29 cellular contexts compared by ENCODE assay signal in the genomic region with DNA sequence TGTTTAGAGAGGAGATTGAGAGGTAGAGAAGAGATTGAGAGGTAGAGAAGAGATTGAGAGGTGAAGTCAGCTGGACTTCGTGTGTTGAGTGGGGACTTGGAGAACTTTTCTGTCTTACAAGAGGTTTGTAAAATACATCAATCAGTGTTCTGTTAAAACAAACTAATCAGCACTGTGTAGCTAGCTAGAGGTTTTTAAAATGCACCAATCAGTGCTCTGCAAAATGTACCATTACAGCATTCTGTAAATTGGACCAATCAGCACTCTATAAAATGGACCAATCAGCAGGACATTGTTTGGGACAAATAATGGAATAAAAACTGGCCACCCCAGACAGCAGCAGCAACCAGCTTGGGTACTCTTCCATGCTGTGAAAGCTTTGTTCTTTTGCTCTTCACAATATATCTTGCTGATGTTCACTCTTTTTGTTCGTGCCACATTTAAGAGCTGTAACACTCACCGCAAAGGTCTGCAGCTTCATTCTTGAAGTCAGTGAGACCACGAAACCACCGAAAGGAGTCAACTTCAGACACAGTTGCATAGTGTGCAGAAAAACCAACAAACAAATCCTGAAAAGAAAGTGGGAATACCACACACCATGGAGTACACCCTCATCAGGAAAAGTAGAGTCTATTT.
"Had no signal": no experiment of that assay in that cellular context is flagged by ENCODE, and none has a peak within 500 bp of the region (broad histone marks: within the 10 kb centered on the region; RNA-seq: fewer than 3 reads in every experiment).

No MANE protein-coding gene starts in this region.

- H3K27ac ChIP-seq: neural progenitor cell, ovary, parathyroid adenoma, psoas muscle, right lobe of liver, sigmoid colon, suprapubic skin, testis, tibial artery, transverse colon, upper lobe of right lung, uterus had no signal

- DNase-seq: naive B cell; natural killer cell; occipital lobe; ovary; posterior cingulate gyrus; psoas muscle; right cardiac atrium; right lobe of liver; sigmoid colon; small intestine; stimulated activated CD4-positive, alpha-beta T cell treated with anti-CD3 and anti-CD28 coated beads, Interleukin-15, amount 100 ng/mL, for 24 hours; stimulated activated CD4-positive, alpha-beta T cell treated with anti-CD3 and anti-CD28 coated beads, Interleukin-2, amount 100 ng/mL, for 24 hours; stimulated activated CD4-positive, alpha-beta T cell treated with anti-CD3 and anti-CD28 coated beads, Interleukin-2, amount 100 ng/mL, for 48 hours; stimulated activated CD4-positive, alpha-beta T cell treated with anti-CD3 and anti-CD28 coated beads, Interleukin-4, amount 100 ng/mL, for 24 hours; stimulated activated naive CD4-positive, alpha-beta T cell; substantia nigra; testis; tibial artery; transverse colon; upper lobe of right lung; uterus had no signal

- H3K9me3 ChIP-seq: ovary, psoas muscle, right lobe of liver, sigmoid colon, suprapubic skin, testis, tibial artery, transverse colon, upper lobe of right lung, uterus had no signal

- H3K36me3 Mint-ChIP-seq: naive B cell; natural killer cell; neural progenitor cell; stimulated activated effector memory CD8-positive, alpha-beta T cell treated with anti-CD3 and anti-CD28 coated beads, Interleukin-12 subunit alpha, Interleukin-12 subunit beta, amount 100 ng/mL, for 72 hours; type B pancreatic cell had no signal

- H3K4me1 Mint-ChIP-seq: naive B cell; natural killer cell; nephron; neural progenitor cell; stimulated activated effector memory CD8-positive, alpha-beta T cell treated with anti-CD3 and anti-CD28 coated beads, Interleukin-12 subunit alpha, Interleukin-12 subunit beta, amount 100 ng/mL, for 72 hours had no signal

- H3K27me3 Mint-ChIP-seq: progenitor cell of endocrine pancreas, type B pancreatic cell had no signal

- H3K4me1 ChIP-seq: neural progenitor cell, parathyroid adenoma, psoas muscle, right lobe of liver, sigmoid colon, suprapubic skin, testis, tibial artery, transverse colon, upper lobe of right lung, uterus had no signal

- H3K4me3 ChIP-seq: neural progenitor cell, ovary, psoas muscle, right lobe of liver, sigmoid colon, suprapubic skin, testis, tibial artery, transverse colon, upper lobe of right lung, uterus had no signal

- H3K9me3 Mint-ChIP-seq: natural killer cell; nephron; neural progenitor cell; stimulated activated naive CD8-positive, alpha-beta T cell treated with anti-CD3 and anti-CD28 coated beads, Interleukin-15, Interleukin-2, amounts not matched to agents 100 ng/mL and 50 ng/mL, for 24 hours; type B pancreatic cell had no signal

- ATAC-seq: natural killer cell; psoas muscle; right cardiac atrium; right lobe of liver; stimulated activated effector memory CD8-positive, alpha-beta T cell treated with anti-CD3 and anti-CD28 coated beads, Interleukin-12 subunit alpha, Interleukin-12 subunit beta, amount 100 ng/mL, for 72 hours; upper lobe of right lung had no signal

- H3K4me3 Mint-ChIP-seq: naive B cell; natural killer cell; nephron; neural progenitor cell; stimulated activated effector memory CD8-positive, alpha-beta T cell treated with anti-CD3 and anti-CD28 coated beads, Interleukin-12 subunit alpha, Interleukin-12 subunit beta, amount 100 ng/mL, for 72 hours; stimulated activated naive CD8-positive, alpha-beta T cell treated with anti-CD3 and anti-CD28 coated beads, Interleukin-15, Interleukin-2, amounts not matched to agents 100 ng/mL and 50 ng/mL, for 24 hours; type B pancreatic cell had no signal

- H3K27ac Mint-ChIP-seq: naive B cell; natural killer cell; nephron; neural progenitor cell; progenitor cell of endocrine pancreas; stimulated activated effector memory CD8-positive, alpha-beta T cell treated with anti-CD3 and anti-CD28 coated beads, Interleukin-12 subunit alpha, Interleukin-12 subunit beta, amount 100 ng/mL, for 72 hours; stimulated activated naive CD8-positive, alpha-beta T cell treated with anti-CD3 and anti-CD28 coated beads, Interleukin-15, Interleukin-2, amounts not matched to agents 100 ng/mL and 50 ng/mL, for 24 hours; type B pancreatic cell had no signal

- H3K27me3 ChIP-seq: neural progenitor cell, ovary, right lobe of liver, sigmoid colon, suprapubic skin, testis, tibial artery, transverse colon, upper lobe of right lung, uterus had no signal

- H3K36me3 ChIP-seq: neural progenitor cell, ovary, right lobe of liver, sigmoid colon, suprapubic skin, tibial artery, transverse colon, upper lobe of right lung, uterus had no signal
